Comparison of ENCODE assay signal across 12 cellular contexts in genomic region chr9:121288557-121288873, GRCh38. TPM values are rescaled to one million over a fixed set of nuclear protein-coding genes. Genes with fewer than 3 reads are reported as not detected.
DNase-seq lines count a peak whose midpoint lies in the region; ATAC-seq, FAIRE-seq and TF ChIP-seq lines count a peak whose summit lies in the region.
"Had no signal": no experiment of that assay in that cellular context is flagged by ENCODE, and none has a peak within 500 bp of the region (broad histone marks: within the 10 kb centered on the region; RNA-seq: fewer than 3 reads in every experiment).

No MANE protein-coding gene starts in this region.

- in situ Hi-C loops in GM23248 (cut with MboI) (no loop called here), K562 (cut with MboI) (no loop called here), HepG2 (cut with HindIII; ENCODE audit: extremely low pct_ligation_motif_present, low pct_unique_long_range_greater_than_20kb) (no loop called here)

- ATAC-seq in K562 (no peak), HepG2 (no peak)

- WGBS in GM23248 (ENCODE audit: low coverage in 1 of 2, low lambda C conversion rate in 2 of 2, missing lambda C conversion rate in 2 of 2), 2 experiments: 11 to 25% methylated on average over 3 of the region's 3 CpGs
- 54% methylated on average over 3 of the region's 3 CpGs for WGBS in K562 (ENCODE audit: insufficient coverage, low coverage, missing lambda C conversion rate)
- 96% methylated on average over 2 of the region's 3 CpGs for WGBS in HepG2 (ENCODE audit: low lambda C conversion rate)

- no peaks in the 10 kb centered on the region for H3K36me3 ChIP-seq in GM23248 (ENCODE audit: low read depth)
- H3K36me3 ChIP-seq in K562 (ENCODE audit: control insufficient read depth, insufficient read depth, low read length): no peaks in the 10 kb centered on the region; the same call in 2 of the 3 replicates
- H3K36me3 ChIP-seq in HepG2 (replicated peaks in 1 of 2; ENCODE audit: control insufficient read depth in 1 of 2, insufficient read depth in 2 of 2, low read length in 2 of 2): no peaks in the 10 kb centered on the region
- peaks cover 2 to 6% (median 2%) of the 10 kb centered on the region in 3 donors for H3K36me3 ChIP-seq in skeletal muscle tissue (ENCODE audit: control insufficient read depth in 3 of 3, insufficient read depth in 3 of 3, low read length in 3 of 3)

- TF ChIP-seq CTCF in K562 (IDR thresholded peaks at IDR 0.05 in 2 of 3, conservative IDR thresholded peaks at IDR 0.05 in 1 of 3; ENCODE audit: insufficient read depth in 2 of 3, low read depth in 1 of 3, low read length in 3 of 3): no peak
- TF ChIP-seq CTCF in HepG2 (CRISPR knock-in tag; IDR thresholded peaks at IDR 0.05): no peak

- H3F3A ChIP-seq in GM23248 (ENCODE audit: insufficient read depth): peaks cover 33% of the 10 kb centered on the region

- H2AFZ ChIP-seq in GM23248 (peak overlapping the region; percentile 40), K562 (ENCODE audit: low read depth, low read length) (peak overlapping the region; percentile 78), HepG2 (ENCODE audit: low read length) (no peak overlapping the region)

- H4K20me1 ChIP-seq in GM23248 (ENCODE audit: insufficient read depth) (no peaks in the 10 kb centered on the region), K562 (replicated peaks; ENCODE audit: control insufficient read depth, insufficient read depth, low read length) (no peaks in the 10 kb centered on the region), HepG2 (ENCODE audit: insufficient read depth, low read length) (no peaks in the 10 kb centered on the region)

- POLR2A ChIA-PET in K562 (lab: Yijun Ruan, JAX): interaction anchor here (0.8 kb wide), 1 partner anchor 9 kb away, joined by 3 read pairs; no protein-coding TSS in a partner anchor
- POLR2A ChIA-PET in HepG2 (lab: Yijun Ruan, JAX): interaction anchor here (1.2 to 11.2 kb wide), 6 partner anchors 8 to 87 kb away, joined by 4 to 398 read pairs (median 8); partner anchors contain the start of gene RAB14

- intact Hi-C loops in K562 (cut with micrococcal nuclease) (no loop called here), HepG2 (cut with micrococcal nuclease; ENCODE audit: unreplicated experiment) (loop anchor here (5.0 kb wide), 1 partner anchor 34 kb away; no protein-coding TSS in a partner anchor), posterior vena cava (cut with DNase I) (loop anchor here in 1 of 2 donors (10.0 kb wide), 1 partner anchor 76 kb away; no protein-coding TSS in a partner anchor)

- H3K4me2 ChIP-seq in GM23248 (ENCODE audit: unreplicated experiment) (peak overlapping the region; percentile 50), K562 (ENCODE audit: insufficient read depth, low read length) (peak overlapping the region; percentile 25; the same call in 1 of the 2 replicates), HepG2 (ENCODE audit: low read depth, low read length) (peak overlapping the region; percentile 83)

- peaks cover 10% of the 10 kb centered on the region for H3K9me1 ChIP-seq in K562 (ENCODE audit: control insufficient read depth, insufficient read depth, low read length)

- H3K9ac ChIP-seq in GM23248 (peak overlapping the region; percentile 88), K562 (ENCODE audit: insufficient read depth in 1 of 2, low read depth in 2 of 2, low read length in 2 of 2) (peak overlapping the region in 1 of 2 experiments; percentile 78; a peak in 2 of 4 replicates), HepG2 (ENCODE audit: insufficient read depth, low read depth, low read length) (peak overlapping the region; percentile 76), skeletal muscle tissue (ENCODE audit: low read depth in 1 of 3, low read length in 3 of 3) (peak overlapping the region; percentile 9 to 66 (median 45))

- FAIRE-seq in K562 (lab: Jason Lieb, UNC): no peak
- FAIRE-seq in HepG2 (lab: Jason Lieb, UNC): no peak
- FAIRE-seq: GM12892 had no signal

- H3K27ac ChIP-seq in GM23248: peak overlapping the region; percentile 99
- peak overlapping the region; percentile 93 for H3K27ac ChIP-seq in K562 (ENCODE audit: extremely low read depth, low read depth, low read length)
- peak overlapping the region; percentile 89 for H3K27ac ChIP-seq in HepG2 (ENCODE audit: extremely low read length, insufficient read depth, low read length)
- peak overlapping the region; percentile 98 for H3K27ac ChIP-seq in skeletal muscle tissue (ENCODE audit: low read depth, low read length)

- H3K79me2 ChIP-seq in GM23248 (ENCODE audit: insufficient read depth) (peaks cover 55% of the 10 kb centered on the region), K562 (ENCODE audit: control insufficient read depth, insufficient read depth, low read length) (no peaks in the 10 kb centered on the region), HepG2 (ENCODE audit: insufficient read depth, low read length) (no peaks in the 10 kb centered on the region)

- H3K4me3 ChIP-seq in GM23248: no peak overlapping the region
- H3K4me3 ChIP-seq in K562: no peak overlapping the region
- H3K4me3 ChIP-seq in HepG2 (replicated peaks in 1 of 3; ENCODE audit: insufficient read depth in 1 of 3, low read depth in 2 of 3, low read length in 3 of 3): peak overlapping the region in 1 of 3 experiments; percentile 62; a peak in 1 of 6 replicates
- H3K4me3 ChIP-seq in skeletal muscle tissue (ENCODE audit: low read length in 3 of 3): peak overlapping the region; percentile 4 to 57 (median 45)

- TF ChIP-seq POLR2A in K562 (conservative IDR thresholded peaks at IDR 0.05) (no peak), HepG2 (IDR thresholded peaks at IDR 0.05; ENCODE audit: insufficient read depth in 1 of 2, low read depth in 2 of 2, low read length in 2 of 2) (no peak)

- peaks cover 48% of the 10 kb centered on the region for H3K4me1 ChIP-seq in GM23248 (ENCODE audit: insufficient read depth)
- peaks cover 53 to 64% of the 10 kb centered on the region in 2 experiments for H3K4me1 ChIP-seq in K562 (replicated peaks in 1 of 2; ENCODE audit: control insufficient read depth in 2 of 2, insufficient read depth in 2 of 2, low read length in 2 of 2)
- H3K4me1 ChIP-seq in HepG2 (ENCODE audit: insufficient read depth, low read length): peaks cover 88% of the 10 kb centered on the region
- H3K4me1 ChIP-seq in skeletal muscle tissue (ENCODE audit: control insufficient read depth in 3 of 3, insufficient read depth in 3 of 3, low read length in 3 of 3): peaks cover 75 to 80% (median 78%) of the 10 kb centered on the region in 3 donors

- BruUV-seq in K562 (replicated peaks; lab: Mats Ljungman, UMichigan) (no TSS peak), HepG2 (replicated peaks; lab: Mats Ljungman, UMichigan) (no TSS peak)

- CTCF ChIA-PET in K562 (lab: Yijun Ruan, JAX; ENCODE audit: low intra/inter-chr PET ratio) (no interaction called here), HepG2 (lab: Yijun Ruan, JAX; ENCODE audit: low intra/inter-chr PET ratio, low total read pairs) (interaction anchor here (2.0 kb wide), 1 partner anchor 31 kb away, joined by 12 read pairs; no protein-coding TSS in a partner anchor)

- TF ChIP-seq RAD21 in K562 (CRISPR knock-in tag; conservative IDR thresholded peaks at IDR 0.05 in 1 of 2, IDR thresholded peaks at IDR 0.05 in 1 of 2): no peak
- no peak for TF ChIP-seq RAD21 in HepG2 (CRISPR knock-in tag; IDR thresholded peaks at IDR 0.05)

- no peak for DNase-seq in GM23248
- no peak for DNase-seq in K562 (ENCODE audit: extremely low read depth in 1 of 4, low spot score in 3 of 4)
- DNase-seq in HepG2 (ENCODE audit: low spot score): no peak
- DNase-seq in posterior vena cava (ENCODE audit: low spot score): no peak
- DNase-seq in COR-L47 (lab: John Stamatoyannopoulos, UW): no peak
- no peak for DNase-seq in DMS79 (lab: John Stamatoyannopoulos, UW)
- no peak for DNase-seq in Ammon's horn (ENCODE audit: low spot score)
- DNase-seq: activated CD4-positive, alpha-beta T cell treated with anti-CD3 and anti-CD28 coated beads, Interleukin-2, amount 50 U/mL, for 4 hours; CD4-positive, alpha-beta memory T cell; NCI-H146 had no signal

- H3K9me3 ChIP-seq in GM23248 (ENCODE audit: low read depth) (no peaks in the 10 kb centered on the region), K562 (replicated peaks; ENCODE audit: control insufficient read depth, insufficient read depth, low read depth, low read length) (no peaks in the 10 kb centered on the region), HepG2 (ENCODE audit: low read length) (no peaks in the 10 kb centered on the region), skeletal muscle tissue (ENCODE audit: control insufficient read depth in 3 of 3, low read length in 3 of 3) (no peaks in the 10 kb centered on the region)

- TF ChIP-seq EP300 in K562 (IDR thresholded peaks at IDR 0.05; ENCODE audit: low read length) (no peak), HepG2 (IDR thresholded peaks at IDR 0.05; ENCODE audit: low read depth in 2 of 2, low read length in 2 of 2) (no peak), HepG2 (CRISPR knock-in tag; IDR thresholded peaks at IDR 0.05; ENCODE audit: borderline replicate concordance) (no peak)

- H3K9me2 ChIP-seq in GM23248 (ENCODE audit: insufficient read depth): no peaks in the 10 kb centered on the region

- H3K27me3 ChIP-seq in GM23248 (replicated peaks; ENCODE audit: insufficient read depth): no peaks in the 10 kb centered on the region
- H3K27me3 ChIP-seq in K562 (ENCODE audit: control insufficient read depth in 2 of 2, insufficient read depth in 2 of 2, low read length in 2 of 2): no peaks in the 10 kb centered on the region
- H3K27me3 ChIP-seq in HepG2 (ENCODE audit: control insufficient read depth in 1 of 2, insufficient read depth in 2 of 2, low read length in 2 of 2): no peaks in the 10 kb centered on the region
- no peaks in the 10 kb centered on the region for H3K27me3 ChIP-seq in skeletal muscle tissue (ENCODE audit: control insufficient read depth in 3 of 3, insufficient read depth in 3 of 3, low read length in 3 of 3)

RNA-seq across cellular contexts. Expression of gene GSN, which starts 20.6 kb away (rescaled TPM):
- 387 and 393 TPM in 2 replicates for total RNA-seq in GM23248 (2014; rRNA removed; shearing (Covaris generic))
- 258 and 265 TPM in 2 replicates for polyA plus RNA-seq in GM23248 (2016; fragmentation: Nextera tagmentation; extraction: Ambion mirVana)
- total RNA-seq in K562 (2011; cell fraction: chromatin; rRNA removed; ENCODE audit: low replicate concordance): 15.3 and 27.0 TPM in 2 replicates
- 9.9 and 11.0 TPM in 2 replicates for total RNA-seq in K562 (2011; cell fraction: nucleolus; rRNA removed)
- 8.1 and 9.2 TPM in 2 replicates for total RNA-seq in K562 (2011; cell fraction: nucleoplasm; rRNA removed)
- 8.2 and 10.8 TPM in 2 replicates for total RNA-seq in K562 (2014; rRNA removed)
- 3.3 and 3.5 TPM in 2 replicates for total RNA-seq in K562 (2014; rRNA removed; fragmentation: Illumina TruSeq; extraction: Trizol)
- 12.3 and 12.4 TPM in 2 replicates for total RNA-seq in K562 (2015; rRNA removed; fragmentation: Illumina TruSeq; extraction: Trizol)
- 9.0 and 9.6 TPM in 2 replicates for total RNA-seq in K562 (2021)
- 16.6 and 24.2 TPM in 2 replicates for polyA plus RNA-seq in K562 (2011; rRNA removed)
- polyA plus RNA-seq in K562 (2011; cell fraction: cytosol; rRNA removed): 27.5 and 34.5 TPM in 2 replicates
- polyA plus RNA-seq in K562 (2011; cell fraction: nucleus; rRNA removed): 15.8 and 17.0 TPM in 2 replicates
- 11.2 and 34.5 TPM in 2 replicates for polyA plus RNA-seq in K562 (2012)
- polyA plus RNA-seq in K562 (2014; fragmentation: Illumina TruSeq; extraction: Trizol): 5.2 and 7.4 TPM in 2 replicates
- polyA plus RNA-seq in K562 (2014; fragmentation: Nextera tagmentation; extraction: Ambion mirVana): under 1 TPM; 0.39 to 0.41 TPM
- 7.5 and 11.2 TPM in 2 replicates for polyA plus RNA-seq in K562 (2014; rRNA removed)
- 23.7 and 31.3 TPM in 2 replicates for polyA minus RNA-seq in K562 (2011; rRNA and poly(A)+ RNA removed)
- 24.8 and 27.9 TPM in 2 replicates for polyA minus RNA-seq in K562 (2011; cell fraction: cytosol; rRNA and poly(A)+ RNA removed)
- 6.2 and 9.0 TPM in 2 replicates for polyA minus RNA-seq in K562 (2011; cell fraction: nucleus; rRNA and poly(A)+ RNA removed)
- 126 and 307 TPM in 2 replicates for total RNA-seq in HepG2 (2016; rRNA removed; fragmentation: Illumina TruSeq; extraction: Trizol)
- 56.0 and 58.2 TPM in 2 replicates for total RNA-seq in HepG2 (2016; cell fraction: cytosol; rRNA removed; fragmentation: Illumina TruSeq; extraction: Trizol; ENCODE audit: low read depth)
- total RNA-seq in HepG2 (2016; cell fraction: insoluble cytoplasmic fraction; rRNA removed; fragmentation: Illumina TruSeq; extraction: Trizol): 125 and 311 TPM in 2 replicates
- 102 and 113 TPM in 2 replicates for total RNA-seq in HepG2 (2016; cell fraction: membrane; rRNA removed; fragmentation: Illumina TruSeq; extraction: Trizol)
- total RNA-seq in HepG2 (2016; cell fraction: nucleus; rRNA removed; fragmentation: Illumina TruSeq; extraction: Trizol): 251 and 294 TPM in 2 replicates
- polyA plus RNA-seq in HepG2 (2011; rRNA removed): 294 and 436 TPM in 2 replicates
- polyA plus RNA-seq in HepG2 (2011; cell fraction: cytosol; rRNA removed): 396 and 404 TPM in 2 replicates
- 430 and 447 TPM in 2 replicates for polyA plus RNA-seq in HepG2 (2011; cell fraction: nucleus; rRNA removed)
- 349 and 423 TPM in 2 replicates for polyA plus RNA-seq in HepG2 (2012)
- 57.9 and 60.7 TPM in 2 replicates for polyA plus RNA-seq in HepG2 (2016; cell fraction: cytosol; fragmentation: Illumina TruSeq; extraction: Trizol; ENCODE audit: low read depth)
- polyA plus RNA-seq in HepG2 (2016; cell fraction: insoluble cytoplasmic fraction; fragmentation: Illumina TruSeq; extraction: Trizol; ENCODE audit: low read depth): 115 and 123 TPM in 2 replicates
- 77.0 and 92.1 TPM in 2 replicates for polyA plus RNA-seq in HepG2 (2016; cell fraction: membrane; fragmentation: Illumina TruSeq; extraction: Trizol; ENCODE audit: low read depth)
- 379 and 400 TPM in 2 replicates for polyA plus RNA-seq in HepG2 (2016; cell fraction: nucleus; fragmentation: Illumina TruSeq; extraction: Trizol; ENCODE audit: insufficient read depth, low read depth)
- polyA minus RNA-seq in HepG2 (2011; rRNA and poly(A)+ RNA removed; ENCODE audit: low replicate concordance): 66.7 and 379 TPM in 2 replicates
- polyA minus RNA-seq in HepG2 (2011; cell fraction: cytosol; rRNA and poly(A)+ RNA removed): 132 and 185 TPM in 2 replicates
- polyA minus RNA-seq in HepG2 (2011; cell fraction: nucleus; rRNA and poly(A)+ RNA removed): 122 and 168 TPM in 2 replicates
- 342 TPM for total RNA-seq in skeletal muscle tissue
- 1,000 to 10,000 TPM in 1 of 2 donors, 100 to 1,000 TPM in 1; 590 to 1,544 TPM for total RNA-seq in posterior vena cava

Comparison
In these comparisons a context has a peak if more than half of its experiments do, and no peak if none do; other contexts are left out.
1. H3K4me2 ChIP-seq: peak in every context shown above with its lines; median percentile 83 in HepG2; 50 in GM23248; 25 in K562.
2. H3K4me3 ChIP-seq: peak in skeletal muscle tissue (3 of 3); none in GM23248 (single experiment) and K562 (single experiment).
3. Peak in every context shown above with its lines, with median percentiles within 50 percentile points of each other: H3K27ac ChIP-seq.